ENCODE assay signal across 14 cellular contexts in the genomic region with DNA sequence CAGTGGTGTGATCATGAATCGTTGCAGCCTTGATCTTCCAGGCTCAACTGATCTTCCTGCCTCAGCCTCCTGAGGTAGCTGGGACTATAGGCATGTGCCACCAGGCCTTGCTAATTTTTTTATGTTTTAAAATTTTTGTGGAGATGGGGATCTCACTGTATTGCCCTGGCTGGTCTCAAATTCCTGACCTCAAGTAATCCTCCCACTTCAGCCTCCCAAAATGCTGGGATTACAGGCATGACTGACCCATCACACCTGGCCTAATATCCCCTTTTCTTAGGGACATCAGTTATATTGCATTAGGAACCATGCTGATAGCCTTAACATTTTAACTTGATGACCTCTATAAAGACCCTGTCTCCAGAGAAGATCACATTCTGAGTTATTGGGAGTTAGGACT. TPM values are rescaled to one million over a fixed set of nuclear protein-coding genes. Genes with fewer than 3 reads are reported as not detected.
A peak's percentile ranks its signal among the peaks of the same experiment; 100 is the strongest.
DNase-seq lines count a peak whose midpoint lies in the region; ATAC-seq and TF ChIP-seq lines count a peak whose summit lies in the region.
"Had no signal": no experiment of that assay in that cellular context is flagged by ENCODE, and none has a peak within 500 bp of the region (broad histone marks: within the 10 kb centered on the region; RNA-seq: fewer than 3 reads in every experiment).

No MANE protein-coding gene starts in this region.

- no peaks in the 10 kb centered on the region for H3K36me3 ChIP-seq in cardiac muscle cell
- H3K36me3 ChIP-seq in esophagus muscularis mucosa, result no peaks in the 10 kb centered on the region
- H3K36me3 ChIP-seq: uterus had no signal

- H3K9me3 ChIP-seq in cardiac muscle cell (ENCODE audit: low read depth) (no peaks in the 10 kb centered on the region), esophagus muscularis mucosa (no peaks in the 10 kb centered on the region)
- H3K9me3 ChIP-seq: Caco-2, uterus had no signal

- H3K27ac Mint-ChIP-seq in stimulated activated naive CD8-positive, alpha-beta T cell treated with anti-CD3 and anti-CD28 coated beads, Interleukin-15, amount 100 ng/mL, for 72 hours, result peak overlapping the region; percentile 17 to 43

- no peak for TF ChIP-seq EP300 in esophagus muscularis mucosa (IDR thresholded peaks at IDR 0.05)

- DNase-seq in cardiac muscle cell (ENCODE audit: low read depth in 1 of 2, low spot score in 1 of 2) (no peak), left cardiac atrium (no peak), esophagus muscularis mucosa (ENCODE audit: extremely low spot score) (no peak), AG20443 (ENCODE audit: low spot score) (no peak), foreskin keratinocyte (no peak), foreskin fibroblast (no peak)
- no peak for DNase-seq in stimulated activated naive CD8-positive, alpha-beta T cell treated with anti-CD3 and anti-CD28 coated beads, Interleukin-15, amount 100 ng/mL, for 72 hours
- DNase-seq: activated gamma-delta T cell, Caco-2, midbrain, nucleus accumbens, T-helper 1 cell, uterus had no signal

- H3K4me1 Mint-ChIP-seq in stimulated activated naive CD8-positive, alpha-beta T cell treated with anti-CD3 and anti-CD28 coated beads, Interleukin-15, amount 100 ng/mL, for 72 hours, result peaks cover 72% of the 10 kb centered on the region

- H3K27ac ChIP-seq in cardiac muscle cell (peak overlapping the region; percentile 56), VCaP (peak overlapping the region; percentile 95), esophagus muscularis mucosa (replicated peaks in 1 of 4) (peak overlapping the region; percentile 6 to 78 (median 49)), foreskin keratinocyte (no peak overlapping the region)

- no peaks in the 10 kb centered on the region for H3K27me3 Mint-ChIP-seq in stimulated activated naive CD8-positive, alpha-beta T cell treated with anti-CD3 and anti-CD28 coated beads, Interleukin-15, amount 100 ng/mL, for 72 hours

- TF ChIP-seq CTCF in cardiac muscle cell (IDR thresholded peaks at IDR 0.05; ENCODE audit: low read depth, low read length), result no peak
- TF ChIP-seq CTCF in VCaP (conservative IDR thresholded peaks at IDR 0.05), result no peak
- no peak for TF ChIP-seq CTCF in esophagus muscularis mucosa (IDR thresholded peaks at IDR 0.05)
- no peak for TF ChIP-seq CTCF in foreskin keratinocyte (conservative IDR thresholded peaks at IDR 0.05)
- TF ChIP-seq CTCF in foreskin fibroblast (IDR thresholded peaks at IDR 0.05; ENCODE audit: low read depth, low read length), result no peak

- no peak for TF ChIP-seq POLR2A in esophagus muscularis mucosa (IDR thresholded peaks at IDR 0.05; ENCODE audit: low read depth)

- H3K4me1 ChIP-seq in cardiac muscle cell (ENCODE audit: low read depth) (peaks cover 41% of the 10 kb centered on the region), esophagus muscularis mucosa (peaks cover 36 to 81% (median 71%) of the 10 kb centered on the region in 4 donors), foreskin keratinocyte (peaks cover 3% of the 10 kb centered on the region)

- H3K27me3 ChIP-seq in cardiac muscle cell (no peaks in the 10 kb centered on the region), esophagus muscularis mucosa (no peaks in the 10 kb centered on the region), foreskin keratinocyte (no peaks in the 10 kb centered on the region)
- H3K27me3 ChIP-seq: uterus had no signal

- ATAC-seq in left cardiac atrium, result no peak
- ATAC-seq in stimulated activated naive CD8-positive, alpha-beta T cell treated with anti-CD3 and anti-CD28 coated beads, Interleukin-15, amount 100 ng/mL, for 72 hours, result no peak
- ATAC-seq in foreskin keratinocyte, result no peak

- intact Hi-C loops in left cardiac atrium (cut with DNase I), result no loop called here
- intact Hi-C loops in esophagus muscularis mucosa (cut with DNase I), result no loop called here

- H3K4me3 ChIP-seq in cardiac muscle cell, result no peak overlapping the region
- no peak overlapping the region for H3K4me3 ChIP-seq in esophagus muscularis mucosa
- H3K4me3 ChIP-seq in foreskin fibroblast (ENCODE audit: low read depth in 1 of 2, low read length in 2 of 2), result no peak overlapping the region
- H3K4me3 ChIP-seq: uterus had no signal

- WGBS in esophagus muscularis mucosa, result 86% methylated on average over 1 of the region's 1 CpG

- no peak overlapping the region for H3K4me3 Mint-ChIP-seq in stimulated activated naive CD8-positive, alpha-beta T cell treated with anti-CD3 and anti-CD28 coated beads, Interleukin-15, amount 100 ng/mL, for 72 hours

- no peaks in the 10 kb centered on the region for H3K9me3 Mint-ChIP-seq in stimulated activated naive CD8-positive, alpha-beta T cell treated with anti-CD3 and anti-CD28 coated beads, Interleukin-15, amount 100 ng/mL, for 72 hours

RNA-seq across cellular contexts. Expression of gene RASSF3, which starts 42.8 kb away (rescaled TPM):
- total RNA-seq in cardiac muscle cell, result 16.9 and 23.6 TPM in 2 replicates
- 3.5 and 4.8 TPM in 2 replicates for polyA plus RNA-seq in cardiac muscle cell
- 100 to 1,000 TPM; 116 to 118 TPM for total RNA-seq in left cardiac atrium
- 100 to 1,000 TPM; 124 to 299 (median 229) TPM for total RNA-seq in esophagus muscularis mucosa
- total RNA-seq in foreskin keratinocyte, result 12.4 and 13.6 TPM in 2 replicates
- 4.2 and 5.5 TPM in 2 replicates for polyA plus RNA-seq in foreskin keratinocyte
